In genomic region chr3:45923755-45924154, GRCh38 we compare ENCODE assay signal across 19 cellular contexts. TPM values are rescaled to one million over a fixed set of nuclear protein-coding genes. Genes with fewer than 3 reads are reported as not detected.
DNase-seq lines count a peak whose midpoint lies in the region; ATAC-seq and TF ChIP-seq lines count a peak whose summit lies in the region.
"Had no signal": no experiment of that assay in that cellular context is flagged by ENCODE, and none has a peak within 500 bp of the region (broad histone marks: within the 10 kb centered on the region; RNA-seq: fewer than 3 reads in every experiment).

No MANE protein-coding gene starts in this region.

- no peak overlapping the region for H3K4me3 Mint-ChIP-seq in activated CD4-positive, alpha-beta memory T cell treated with anti-CD3 and anti-CD28 coated beads for 36 hours
- no peak overlapping the region for H3K4me3 Mint-ChIP-seq in activated CD4-positive, alpha-beta memory T cell treated with anti-CD3 and anti-CD28 coated beads, Interleukin-2, amount 10 ng/mL, durations not matched to agents 7 days and 5 days
- no peak overlapping the region for H3K4me3 Mint-ChIP-seq in effector memory CD8-positive, alpha-beta T cell
- H3K4me3 Mint-ChIP-seq: stimulated activated naive CD8-positive, alpha-beta T cell treated with anti-CD3 and anti-CD28 coated beads, Interleukin-15, Interleukin-2, amounts not matched to agents 100 ng/mL and 50 ng/mL, for 24 hours had no signal

- H3K4me1 Mint-ChIP-seq in activated CD4-positive, alpha-beta memory T cell treated with anti-CD3 and anti-CD28 coated beads for 36 hours (ENCODE audit: low read depth) = peaks cover 9% of the 10 kb centered on the region
- H3K4me1 Mint-ChIP-seq in activated CD4-positive, alpha-beta memory T cell treated with anti-CD3 and anti-CD28 coated beads, Interleukin-2, amount 10 ng/mL, durations not matched to agents 7 days and 5 days = peaks cover 9% of the 10 kb centered on the region
- H3K4me1 Mint-ChIP-seq in effector memory CD8-positive, alpha-beta T cell (ENCODE audit: low read depth in 2 of 2) = peaks cover 20 to 30% of the 10 kb centered on the region in 2 donors

- WGBS in sigmoid colon, 2 donors = 58 to 79% methylated on average over 3 of the region's 3 CpGs

- TF ChIP-seq CTCF in sigmoid colon (IDR thresholded peaks at IDR 0.05) = no peak
- TF ChIP-seq CTCF in coronary artery (IDR thresholded peaks at IDR 0.05) = no peak

- H3K9me3 Mint-ChIP-seq in activated CD4-positive, alpha-beta memory T cell treated with anti-CD3 and anti-CD28 coated beads for 36 hours = no peaks in the 10 kb centered on the region
- H3K9me3 Mint-ChIP-seq in activated CD4-positive, alpha-beta memory T cell treated with anti-CD3 and anti-CD28 coated beads, Interleukin-2, amount 10 ng/mL, durations not matched to agents 7 days and 5 days = no peaks in the 10 kb centered on the region
- H3K9me3 Mint-ChIP-seq in effector memory CD8-positive, alpha-beta T cell = no peaks in the 10 kb centered on the region
- H3K9me3 Mint-ChIP-seq: stimulated activated naive CD8-positive, alpha-beta T cell treated with anti-CD3 and anti-CD28 coated beads, Interleukin-15, Interleukin-2, amounts not matched to agents 100 ng/mL and 50 ng/mL, for 24 hours had no signal

- intact Hi-C loops in activated CD4-positive, alpha-beta memory T cell treated with anti-CD3 and anti-CD28 coated beads for 36 hours (cut with micrococcal nuclease) = no loop called here
- intact Hi-C loops in sigmoid colon (cut with DNase I) = no loop called here

- peaks cover 40 to 100% (median 42%) of the 10 kb centered on the region in 4 donors for H3K36me3 ChIP-seq in sigmoid colon

- H3K36me3 Mint-ChIP-seq in activated CD4-positive, alpha-beta memory T cell treated with anti-CD3 and anti-CD28 coated beads for 36 hours = peaks cover 50% of the 10 kb centered on the region
- peaks cover 78% of the 10 kb centered on the region for H3K36me3 Mint-ChIP-seq in activated CD4-positive, alpha-beta memory T cell treated with anti-CD3 and anti-CD28 coated beads, Interleukin-2, amount 10 ng/mL, durations not matched to agents 7 days and 5 days (ENCODE audit: low read depth)
- peaks cover 79% of the 10 kb centered on the region for H3K36me3 Mint-ChIP-seq in effector memory CD8-positive, alpha-beta T cell (ENCODE audit: insufficient read depth)

- no peak overlapping the region for H3K27ac Mint-ChIP-seq in activated CD4-positive, alpha-beta memory T cell treated with anti-CD3 and anti-CD28 coated beads for 36 hours
- H3K27ac Mint-ChIP-seq in activated CD4-positive, alpha-beta memory T cell treated with anti-CD3 and anti-CD28 coated beads, Interleukin-2, amount 10 ng/mL, durations not matched to agents 7 days and 5 days = no peak overlapping the region
- peak overlapping the region; percentile 50 to 59 for H3K27ac Mint-ChIP-seq in effector memory CD8-positive, alpha-beta T cell
- H3K27ac Mint-ChIP-seq: stimulated activated naive CD8-positive, alpha-beta T cell treated with anti-CD3 and anti-CD28 coated beads, Interleukin-15, Interleukin-2, amounts not matched to agents 100 ng/mL and 50 ng/mL, for 24 hours had no signal

- POLR2A ChIA-PET in activated CD4-positive, alpha-beta memory T cell treated with anti-CD3 and anti-CD28 coated beads for 36 hours (lab: Charles Lee) = no interaction called here
- POLR2A ChIA-PET in activated CD4-positive, alpha-beta memory T cell treated with anti-CD3 and anti-CD28 coated beads, Interleukin-2, amount 10 ng/mL, durations not matched to agents 7 days and 5 days (lab: Charles Lee) = no interaction called here

- H3K27ac ChIP-seq in sigmoid colon = no peak overlapping the region
- no peak overlapping the region for H3K27ac ChIP-seq in coronary artery
- H3K27ac ChIP-seq: A549, Peyer's patch had no signal

- no peak for TF ChIP-seq EP300 in sigmoid colon (IDR thresholded peaks at IDR 0.05)

- H3K27me3 Mint-ChIP-seq in activated CD4-positive, alpha-beta memory T cell treated with anti-CD3 and anti-CD28 coated beads for 36 hours = no peaks in the 10 kb centered on the region
- H3K27me3 Mint-ChIP-seq in activated CD4-positive, alpha-beta memory T cell treated with anti-CD3 and anti-CD28 coated beads, Interleukin-2, amount 10 ng/mL, durations not matched to agents 7 days and 5 days = no peaks in the 10 kb centered on the region
- no peaks in the 10 kb centered on the region for H3K27me3 Mint-ChIP-seq in effector memory CD8-positive, alpha-beta T cell
- H3K27me3 Mint-ChIP-seq: stimulated activated naive CD8-positive, alpha-beta T cell treated with anti-CD3 and anti-CD28 coated beads, Interleukin-15, Interleukin-2, amounts not matched to agents 100 ng/mL and 50 ng/mL, for 24 hours had no signal

- peak; percentile 39 for DNase-seq in activated CD4-positive, alpha-beta memory T cell treated with anti-CD3 and anti-CD28 coated beads for 36 hours
- DNase-seq in activated CD4-positive, alpha-beta memory T cell treated with anti-CD3 and anti-CD28 coated beads, Interleukin-2, amount 10 ng/mL, durations not matched to agents 7 days and 5 days = no peak
- DNase-seq in MV-4-11 (lab: John Stamatoyannopoulos, UW) (peak; percentile 5), sigmoid colon (peak; percentile 45), coronary artery (ENCODE audit: low spot score) (no peak)
- DNase-seq in effector memory CD8-positive, alpha-beta T cell = no peak
- DNase-seq: activated CD4-positive, alpha-beta T cell treated with anti-CD3 and anti-CD28 coated beads for 48 hours; anterior cingulate cortex; NCI-H1930; NCI-H526 treated with DMSO at 0.1 percent for 48 hours; nucleus accumbens; Peyer's patch; small intestine had no signal

- no peak for TF ChIP-seq POLR2A in sigmoid colon (IDR thresholded peaks at IDR 0.05)

- H3K4me3 ChIP-seq in sigmoid colon = no peak overlapping the region
- no peak overlapping the region for H3K4me3 ChIP-seq in coronary artery
- H3K4me3 ChIP-seq: A549, Peyer's patch had no signal

- H3K27me3 ChIP-seq in sigmoid colon = no peaks in the 10 kb centered on the region
- H3K27me3 ChIP-seq: Peyer's patch had no signal

- CTCF ChIA-PET in activated CD4-positive, alpha-beta memory T cell treated with anti-CD3 and anti-CD28 coated beads for 36 hours (lab: Charles Lee) = interaction anchor here (1.2 to 2.3 kb wide), 3 partner anchors 7 to 155 kb away, joined by 3 to 13 read pairs (median 5); no protein-coding TSS in a partner anchor
- CTCF ChIA-PET in activated CD4-positive, alpha-beta memory T cell treated with anti-CD3 and anti-CD28 coated beads, Interleukin-2, amount 10 ng/mL, durations not matched to agents 7 days and 5 days (lab: Charles Lee) = interaction anchor here (1.7 kb wide), 1 partner anchor 162 kb away, joined by 5 read pairs; no protein-coding TSS in a partner anchor

- H3K4me1 ChIP-seq in sigmoid colon = no peaks in the 10 kb centered on the region
- H3K4me1 ChIP-seq: A549, Peyer's patch had no signal

- H3K9me3 ChIP-seq in sigmoid colon = no peaks in the 10 kb centered on the region
- H3K9me3 ChIP-seq: A549, Peyer's patch had no signal

- ATAC-seq in effector memory CD8-positive, alpha-beta T cell (replicated peaks) = no peak
- no peak for ATAC-seq in HG03108 (IDR thresholded peaks at IDR 0.05; ENCODE audit: unreplicated experiment)
- no peak for ATAC-seq in HG03025 (IDR thresholded peaks at IDR 0.05; ENCODE audit: low FRiP score, unreplicated experiment)
- ATAC-seq: A549 had no signal

RNA-seq across cellular contexts. Expression of gene CXCR6, which starts 19.5 kb away (rescaled TPM):
- 1 to 10 TPM; 4.0 TPM for total RNA-seq in activated CD4-positive, alpha-beta memory T cell treated with anti-CD3 and anti-CD28 coated beads for 36 hours
- total RNA-seq in activated CD4-positive, alpha-beta memory T cell treated with anti-CD3 and anti-CD28 coated beads, Interleukin-2, amount 10 ng/mL, durations not matched to agents 7 days and 5 days = 10 to 100 TPM; 53.8 to 58.8 TPM
- total RNA-seq in sigmoid colon = under 1 TPM in 3 of 4 donors, not detected in 1; 0.36 to 0.95 (median 0.49) TPM
- polyA plus RNA-seq in sigmoid colon = 1 to 10 TPM in 1 of 3 donors, not detected in 2; 3.3 TPM
- total RNA-seq: H4 had no signal
- polyA plus RNA-seq: A549 had no signal

RNA-seq across cellular contexts. Expression of gene CCR9, which starts 37.4 kb away (rescaled TPM):
- not detected for total RNA-seq in activated CD4-positive, alpha-beta memory T cell treated with anti-CD3 and anti-CD28 coated beads for 36 hours
- total RNA-seq in activated CD4-positive, alpha-beta memory T cell treated with anti-CD3 and anti-CD28 coated beads, Interleukin-2, amount 10 ng/mL, durations not matched to agents 7 days and 5 days = under 1 TPM; 0.28 TPM
- not detected for total RNA-seq in sigmoid colon
- polyA plus RNA-seq in sigmoid colon = under 1 TPM in 1 of 3 donors, not detected in 2; 0.55 TPM
- total RNA-seq: H4; T-helper 1 cell treated with Interleukin-12 subunit alpha and Interleukin-12 subunit beta and Interleukin-4 antibody, amounts not matched to agents 30 ng/mL and 1 ng/mL, for 36 hours had no signal
- polyA plus RNA-seq: A549 had no signal

Comparison
In these comparisons a context has a peak if more than half of its experiments do, and no peak if none do; other contexts are left out.
1. DNase-seq: peak in activated CD4-positive, alpha-beta memory T cell treated with anti-CD3 and anti-CD28 coated beads for 36 hours (single experiment), MV-4-11 (single experiment) and sigmoid colon (single experiment); none in activated CD4-positive, alpha-beta memory T cell treated with anti-CD3 and anti-CD28 coated beads, Interleukin-2, amount 10 ng/mL, durations not matched to agents 7 days and 5 days (single experiment), effector memory CD8-positive, alpha-beta T cell (0 of 3) and coronary artery (single experiment).
2. RNA of gene CXCR6, which starts 19.5 kb away (total RNA-seq): 53.8 to 58.8 TPM in activated CD4-positive, alpha-beta memory T cell treated with anti-CD3 and anti-CD28 coated beads, Interleukin-2, amount 10 ng/mL, durations not matched to agents 7 days and 5 days; 4.0 TPM in activated CD4-positive, alpha-beta memory T cell treated with anti-CD3 and anti-CD28 coated beads for 36 hours and 0.36 to 0.95 TPM in sigmoid colon; every median in the first group is over 10 times any median in the second.
3. H3K27ac Mint-ChIP-seq: peak in effector memory CD8-positive, alpha-beta T cell (2 of 2); none in activated CD4-positive, alpha-beta memory T cell treated with anti-CD3 and anti-CD28 coated beads for 36 hours (single experiment) and activated CD4-positive, alpha-beta memory T cell treated with anti-CD3 and anti-CD28 coated beads, Interleukin-2, amount 10 ng/mL, durations not matched to agents 7 days and 5 days (single experiment).